25 cellular contexts compared by ENCODE assay signal in the genomic region with DNA sequence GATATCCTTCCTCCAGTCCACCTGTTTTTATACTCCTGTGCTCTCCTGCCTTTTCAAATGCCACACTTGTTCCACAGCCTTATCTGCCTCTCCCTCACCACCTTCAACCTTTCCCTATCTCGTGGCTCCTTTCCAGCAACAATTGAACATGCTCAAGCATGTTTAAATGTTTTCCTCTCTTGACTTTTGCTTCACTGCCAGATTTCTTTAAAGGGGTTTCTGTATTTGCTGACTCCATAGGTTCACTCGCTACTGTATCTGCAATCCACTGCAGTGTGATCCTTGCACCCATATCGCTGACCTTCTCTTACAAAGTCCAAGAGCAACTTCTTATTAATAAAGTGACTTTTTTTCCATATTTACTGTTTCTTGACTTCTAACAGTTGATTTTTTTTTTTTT. TPM values are rescaled to one million over a fixed set of nuclear protein-coding genes. Genes with fewer than 3 reads are reported as not detected.
DNase-seq lines count a peak whose midpoint lies in the region; ATAC-seq, FAIRE-seq and TF ChIP-seq lines count a peak whose summit lies in the region.
"Had no signal": no experiment of that assay in that cellular context is flagged by ENCODE, and none has a peak within 500 bp of the region (broad histone marks: within the 10 kb centered on the region; RNA-seq: fewer than 3 reads in every experiment).

No MANE protein-coding gene starts in this region.

- H3K79me2 ChIP-seq in mammary epithelial cell (ENCODE audit: insufficient read depth, low read length) (no peaks in the 10 kb centered on the region), keratinocyte (ENCODE audit: control insufficient read depth, insufficient read depth, low read length) (no peaks in the 10 kb centered on the region)

- TF ChIP-seq POLR2A in breast epithelium (IDR thresholded peaks at IDR 0.05): no peak

- H3K27ac ChIP-seq in mammary epithelial cell (ENCODE audit: insufficient read depth, low read depth, low read length): no peak overlapping the region
- H3K27ac ChIP-seq in breast epithelium: no peak overlapping the region
- H3K27ac ChIP-seq in keratinocyte (ENCODE audit: control insufficient read depth, insufficient read depth, low read length): no peak overlapping the region
- H3K27ac ChIP-seq: right atrium auricular region, vagina had no signal

- no peaks in the 10 kb centered on the region for H4K20me1 ChIP-seq in mammary epithelial cell (ENCODE audit: insufficient read depth, low read length)
- no peaks in the 10 kb centered on the region for H4K20me1 ChIP-seq in keratinocyte (ENCODE audit: control insufficient read depth, extremely low read depth, insufficient read depth, low read length)

- in situ Hi-C loops in mammary epithelial cell (cut with MboI; ENCODE audit: low sequenced_read_pairs in 2 of 2): loop anchor here in 1 of 2 donors (10.0 to 25.0 kb wide), 2 partner anchors 49 to 176 kb away; partner anchors contain the start of gene C6orf62

- peaks cover 4% of the 10 kb centered on the region for H3K4me1 ChIP-seq in mammary epithelial cell (ENCODE audit: insufficient read depth, low read length)
- H3K4me1 ChIP-seq in breast epithelium: no peaks in the 10 kb centered on the region
- peaks cover 5% of the 10 kb centered on the region for H3K4me1 ChIP-seq in keratinocyte (ENCODE audit: control insufficient read depth, extremely low read depth, insufficient read depth, low read length)
- H3K4me1 ChIP-seq: right atrium auricular region, vagina had no signal

- no TSS peak for BruUV-seq in mammary epithelial cell (replicated peaks; lab: Mats Ljungman, UMichigan)

- no peaks in the 10 kb centered on the region for H3K36me3 ChIP-seq in mammary epithelial cell (ENCODE audit: insufficient read depth, low read length)
- no peaks in the 10 kb centered on the region for H3K36me3 ChIP-seq in breast epithelium
- H3K36me3 ChIP-seq in keratinocyte (ENCODE audit: control insufficient read depth in 2 of 2, extremely low read depth in 1 of 2, insufficient read depth in 2 of 2, low read length in 2 of 2): no peaks in the 10 kb centered on the region
- H3K36me3 ChIP-seq: right atrium auricular region, vagina had no signal

- intact Hi-C loops in mammary epithelial cell (cut with micrococcal nuclease): no loop called here
- intact Hi-C loops in breast epithelium (cut with DNase I; ENCODE audit: low total_unique reads): loop anchor here (5.0 kb wide), 1 partner anchor 106 kb away; no protein-coding TSS in a partner anchor

- H3K4me3 ChIP-seq in mammary epithelial cell (replicated peaks in 1 of 3; ENCODE audit: insufficient read depth in 1 of 3, low read depth in 2 of 3, low read length in 3 of 3) (no peak overlapping the region), breast epithelium (no peak overlapping the region), keratinocyte (ENCODE audit: control insufficient read depth in 2 of 3, extremely low read depth in 1 of 3, insufficient read depth in 2 of 3, low read depth in 1 of 3, low read length in 3 of 3) (no peak overlapping the region)
- H3K4me3 ChIP-seq: right atrium auricular region, vagina had no signal

- H3K9ac ChIP-seq in mammary epithelial cell (ENCODE audit: insufficient read depth, low read length): no peak overlapping the region
- H3K9ac ChIP-seq in keratinocyte (ENCODE audit: control insufficient read depth, extremely low read depth, insufficient read depth, low read length): no peak overlapping the region

- H3K4me2 ChIP-seq in mammary epithelial cell (ENCODE audit: insufficient read depth, low read depth, low read length) (no peak overlapping the region), keratinocyte (ENCODE audit: control insufficient read depth, extremely low read depth, insufficient read depth, low read depth, low read length) (peak overlapping the region; percentile 35)

- no peaks in the 10 kb centered on the region for H3K27me3 ChIP-seq in mammary epithelial cell (ENCODE audit: insufficient read depth, low read length)
- H3K27me3 ChIP-seq in breast epithelium: no peaks in the 10 kb centered on the region
- no peaks in the 10 kb centered on the region for H3K27me3 ChIP-seq in keratinocyte (ENCODE audit: control insufficient read depth, extremely low read depth, insufficient read depth, low read length)
- H3K27me3 ChIP-seq: right atrium auricular region, vagina had no signal

- no peak for TF ChIP-seq CTCF in mammary epithelial cell (conservative IDR thresholded peaks at IDR 0.05 in 1 of 2, IDR thresholded peaks at IDR 0.05 in 1 of 2; ENCODE audit: extremely low read depth in 1 of 2, insufficient read depth in 1 of 2, low read depth in 1 of 2, low read length in 2 of 2)
- no peak for TF ChIP-seq CTCF in breast epithelium (IDR thresholded peaks at IDR 0.05)
- no peak for TF ChIP-seq CTCF in keratinocyte (optimal IDR thresholded peaks at IDR 0.05 in 1 of 3, IDR thresholded peaks at IDR 0.05 in 1 of 3, conservative IDR thresholded peaks at IDR 0.05 in 1 of 3; ENCODE audit: extremely low read depth in 1 of 3, insufficient read depth in 2 of 3, low read length in 3 of 3)

- dilution Hi-C loops in mammary epithelial cell (cut with HindIII; ENCODE audit: low sequenced_read_pairs) (no loop called here), keratinocyte (cut with MboI; ENCODE audit: extremely low pct_ligation_motif_present, low sequenced_read_pairs) (no loop called here)

- CTCF ChIA-PET in mammary epithelial cell (lab: Charles Lee; ENCODE audit: low non-redundant PET): no interaction called here

- DNase-seq in mammary epithelial cell: no peak
- no peak for DNase-seq in breast epithelium (ENCODE audit: low spot score in 2 of 2)
- DNase-seq in NCI-H2196 treated with DMSO at 0.1 percent for 48 hours (lab: John Stamatoyannopoulos, UW; ENCODE audit: unreplicated experiment): peak; percentile 49
- no peak for DNase-seq in keratinocyte (ENCODE audit: low read depth, low spot score)
- DNase-seq in left lobe of liver (ENCODE audit: low spot score): no peak
- DNase-seq in cortex of kidney (lab: John Stamatoyannopoulos, UW): no peak
- DNase-seq in hepatic stellate cell (ENCODE audit: low spot score): no peak
- DNase-seq: ACHN; activated CD4-positive, alpha-beta T cell treated with anti-CD3 and anti-CD28 coated beads, Interleukin-2, amount 50 U/mL, for 1 hour; activated CD8-positive, alpha-beta memory T cell treated with anti-CD3 and anti-CD28 coated beads, Interleukin-2, amount 50 U/mL, for 48 hours; activated gamma-delta T cell; C1 segment of cervical spinal cord; dermis blood vessel endothelial cell; GOT3; hippocampal formation; KG1; naive thymus-derived CD4-positive, alpha-beta T cell; substantia nigra; T-helper 17 cell had no signal

- 69% methylated on average over 3 of the region's 3 CpGs for WGBS in mammary epithelial cell (ENCODE audit: low coverage, missing lambda C conversion rate)

- no peak for FAIRE-seq in keratinocyte (lab: Jason Lieb, UNC)
- FAIRE-seq: RCC 7860 had no signal

- H3K9me1 ChIP-seq in keratinocyte (ENCODE audit: control insufficient read depth, extremely low read depth, insufficient read depth, low read length): no peaks in the 10 kb centered on the region

- H3K9me3 ChIP-seq in mammary epithelial cell (replicated peaks; ENCODE audit: insufficient read depth, low read length) (no peaks in the 10 kb centered on the region), breast epithelium (no peaks in the 10 kb centered on the region), keratinocyte (ENCODE audit: control insufficient read depth, low read depth, low read length) (no peaks in the 10 kb centered on the region)
- H3K9me3 ChIP-seq: right atrium auricular region, vagina had no signal

- peak overlapping the region; percentile 52 for H2AFZ ChIP-seq in mammary epithelial cell (ENCODE audit: low read depth, low read length)
- no peak overlapping the region for H2AFZ ChIP-seq in keratinocyte (ENCODE audit: control insufficient read depth, low read length)

- ATAC-seq in left lobe of liver (no peak), HG02759 (IDR thresholded peaks at IDR 0.05; ENCODE audit: unreplicated experiment) (no peak)
- ATAC-seq: naive thymus-derived CD4-positive, alpha-beta T cell; T-helper 17 cell had no signal

RNA-seq across cellular contexts. Expression of gene GMNN, which starts 11.2 kb away (rescaled TPM):
- total RNA-seq in mammary epithelial cell (10 to 100 TPM in 1 of 2 donors, 1 to 10 TPM in 1; 8.0 to 36.3 TPM), breast epithelium (10 to 100 TPM in 2 of 3 donors, 1 to 10 TPM in 1; 8.5 to 42.1 (median 27.2) TPM), left lobe of liver (8.4 TPM)
- polyA plus RNA-seq in mammary epithelial cell (43.7 TPM), keratinocyte (8.5 to 28.4 TPM (median 21.2 TPM) in 3 replicates)
- polyA minus RNA-seq in mammary epithelial cell (14.9 TPM), keratinocyte (1.5 to 10.4 TPM (median 8.4 TPM) in 3 replicates)
- 31.4 TPM for polyA plus RNA-seq in keratinocyte (2011; ENCODE audit: low read depth)
- 9.7 and 14.0 TPM in 2 replicates for polyA plus RNA-seq in keratinocyte (2011; cell fraction: cytosol; rRNA removed)
- 7.3 and 9.5 TPM in 2 replicates for polyA plus RNA-seq in keratinocyte (2011; cell fraction: nucleus; rRNA removed)
- 7.8 and 26.3 TPM in 2 replicates for polyA plus RNA-seq in keratinocyte (2012; ENCODE audit: low replicate concordance)
- 7.9 TPM for polyA minus RNA-seq in keratinocyte (2011; cell fraction: cytosol; rRNA and poly(A)+ RNA removed)
- 2.8 and 3.8 TPM in 2 replicates for polyA minus RNA-seq in keratinocyte (2011; cell fraction: nucleus; rRNA and poly(A)+ RNA removed)

RNA-seq across cellular contexts. Expression of gene ARMH2, which starts 35.1 kb away (rescaled TPM):
- total RNA-seq in mammary epithelial cell (not detected), breast epithelium (not detected), left lobe of liver (not detected)
- polyA plus RNA-seq in mammary epithelial cell (not detected), keratinocyte (not detected in 3 replicates)
- polyA minus RNA-seq in mammary epithelial cell (not detected), keratinocyte (not detected in 3 replicates)
- polyA plus RNA-seq in keratinocyte (2011; ENCODE audit: low read depth): not detected
- polyA plus RNA-seq in keratinocyte (2011; cell fraction: cytosol; rRNA removed): not detected in 2 replicates
- polyA plus RNA-seq in keratinocyte (2011; cell fraction: nucleus; rRNA removed): not detected in 2 replicates
- not detected in 2 replicates for polyA plus RNA-seq in keratinocyte (2012; ENCODE audit: low replicate concordance)
- polyA minus RNA-seq in keratinocyte (2011; cell fraction: cytosol; rRNA and poly(A)+ RNA removed): not detected
- polyA minus RNA-seq in keratinocyte (2011; cell fraction: nucleus; rRNA and poly(A)+ RNA removed): not detected in 2 replicates
- total RNA-seq: dermis blood vessel endothelial cell, fibroblast of villous mesenchyme, osteoblast, right atrium auricular region, vagina had no signal

RNA-seq across cellular contexts. Expression of gene C6orf62, which starts 44.6 kb away (rescaled TPM):
- total RNA-seq in mammary epithelial cell: 100 to 1,000 TPM; 112 TPM
- 53.4 TPM for polyA plus RNA-seq in mammary epithelial cell
- polyA minus RNA-seq in mammary epithelial cell: 54.3 TPM
- total RNA-seq in breast epithelium: 10 to 100 TPM; 57.0 to 86.1 (median 66.1) TPM
- polyA plus RNA-seq in keratinocyte: 55.4 to 78.8 TPM (median 77.3 TPM) in 3 replicates
- polyA plus RNA-seq in keratinocyte (2011; ENCODE audit: low read depth): 19.2 TPM
- 51.1 and 108 TPM in 2 replicates for polyA plus RNA-seq in keratinocyte (2011; cell fraction: cytosol; rRNA removed)
- polyA plus RNA-seq in keratinocyte (2011; cell fraction: nucleus; rRNA removed): 82.0 and 86.5 TPM in 2 replicates
- 57.1 and 62.6 TPM in 2 replicates for polyA plus RNA-seq in keratinocyte (2012; ENCODE audit: low replicate concordance)
- polyA minus RNA-seq in keratinocyte: 38.1 to 103 TPM (median 67.5 TPM) in 3 replicates
- 70.4 TPM for polyA minus RNA-seq in keratinocyte (2011; cell fraction: cytosol; rRNA and poly(A)+ RNA removed)
- polyA minus RNA-seq in keratinocyte (2011; cell fraction: nucleus; rRNA and poly(A)+ RNA removed): 37.9 and 58.5 TPM in 2 replicates
- 44.8 TPM for total RNA-seq in left lobe of liver
